Comparison of ENCODE assay signal across 8 cellular contexts in the genomic region with DNA sequence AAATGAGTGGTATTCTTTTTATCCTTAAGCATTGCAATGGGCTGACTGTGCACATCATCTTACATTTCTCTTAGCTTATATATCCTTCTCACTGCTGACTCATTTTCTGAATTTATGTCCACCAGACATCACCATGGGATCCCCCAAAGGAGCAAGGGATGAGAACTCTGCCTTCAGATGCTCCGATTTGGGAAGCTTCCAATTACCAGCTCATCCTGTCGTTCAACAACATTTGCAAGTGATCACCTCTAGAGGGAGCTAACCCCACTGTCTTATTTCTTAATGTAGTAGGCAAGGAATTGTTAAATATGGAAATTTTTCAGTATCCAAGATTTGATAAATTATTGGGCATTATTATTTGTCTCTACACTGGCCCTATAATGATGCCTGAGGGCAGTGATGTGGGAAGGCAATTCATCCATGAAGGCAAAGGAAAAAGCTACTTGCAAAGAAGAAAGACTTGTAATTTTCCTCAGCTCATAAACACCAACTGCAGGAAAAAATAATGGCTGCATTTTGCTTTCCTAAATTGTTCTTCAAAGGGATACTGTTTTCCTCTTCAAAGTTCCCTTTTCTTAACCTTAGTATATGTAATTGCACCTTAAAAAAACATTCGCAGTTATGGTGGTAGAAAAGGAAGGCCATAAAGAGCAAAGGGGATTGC.
DNase-seq lines count a peak whose midpoint lies in the region; ATAC-seq and TF ChIP-seq lines count a peak whose summit lies in the region.

No MANE protein-coding gene starts in this region.

- no peaks in the 10 kb centered on the region for H3F3A ChIP-seq in SU-DHL-6 (ENCODE audit: insufficient read depth)

- H3K36me3 ChIP-seq in SU-DHL-6 (ENCODE audit: low read length): no peaks in the 10 kb centered on the region
- H3K36me3 ChIP-seq in hepatocyte (replicated peaks; ENCODE audit: insufficient read depth, low read depth): no peaks in the 10 kb centered on the region

- H3K9ac ChIP-seq in SU-DHL-6 (ENCODE audit: low read length): no peak overlapping the region

- ATAC-seq in HG02852 (IDR thresholded peaks at IDR 0.05; ENCODE audit: unreplicated experiment): peak; percentile 44
- no peak for ATAC-seq in HG03469 (IDR thresholded peaks at IDR 0.05; ENCODE audit: unreplicated experiment)
- no peak for ATAC-seq in HG03521 (IDR thresholded peaks at IDR 0.05; ENCODE audit: unreplicated experiment)

- H3K79me2 ChIP-seq in SU-DHL-6 (ENCODE audit: insufficient read depth, low read length) (no peaks in the 10 kb centered on the region), hepatocyte (no peaks in the 10 kb centered on the region)

- H3K27me3 ChIP-seq in SU-DHL-6 (ENCODE audit: low read length) (no peaks in the 10 kb centered on the region), hepatocyte (no peaks in the 10 kb centered on the region)

- H3K27ac ChIP-seq in SU-DHL-6 (ENCODE audit: low read depth, low read length) (no peak overlapping the region), hepatocyte (no peak overlapping the region)

- H2AFZ ChIP-seq in SU-DHL-6 (ENCODE audit: low read depth, low read length, severe bottlenecking): no peak overlapping the region
- H2AFZ ChIP-seq in hepatocyte: no peak overlapping the region

- H3K4me1 ChIP-seq in hepatocyte (ENCODE audit: insufficient read depth): peaks cover 5% of the 10 kb centered on the region

- H4K20me1 ChIP-seq in SU-DHL-6 (ENCODE audit: low read depth, low read length): no peaks in the 10 kb centered on the region
- H4K20me1 ChIP-seq in hepatocyte (ENCODE audit: insufficient read depth, poor library complexity, severe bottlenecking): no peaks in the 10 kb centered on the region

- TF ChIP-seq CTCF in SU-DHL-6 (IDR thresholded peaks at IDR 0.05; ENCODE audit: insufficient read depth, low read length, poor library complexity, severe bottlenecking) (peak; percentile 49), hepatocyte (IDR thresholded peaks at IDR 0.05; ENCODE audit: poor library complexity) (peak; percentile 68)

- H3K4me2 ChIP-seq in SU-DHL-6 (ENCODE audit: low read depth, low read length, poor library complexity, severe bottlenecking) (no peak overlapping the region), hepatocyte (no peak overlapping the region)

- peak; percentile 49 for DNase-seq in ELR (ENCODE audit: low read depth)
- peak; percentile 59 for DNase-seq in hepatocyte (ENCODE audit: low spot score)
- no peak for DNase-seq in SHP77 treated with DMSO at 0.1 percent for 48 hours (lab: John Stamatoyannopoulos, UW)
- no peak for DNase-seq in NCI-H1436 (lab: John Stamatoyannopoulos, UW)

- WGBS in hepatocyte (ENCODE audit: low lambda C conversion rate, missing lambda C conversion rate): 38% methylated on average over 3 of the region's 3 CpGs

- H3K9me3 ChIP-seq in SU-DHL-6 (ENCODE audit: insufficient read depth, low read length) (no peaks in the 10 kb centered on the region), hepatocyte (ENCODE audit: low read depth) (no peaks in the 10 kb centered on the region)

- H3K4me3 ChIP-seq in SU-DHL-6 (ENCODE audit: insufficient read depth, low read length, poor library complexity, severe bottlenecking) (no peak overlapping the region), hepatocyte (no peak overlapping the region)

- no peaks in the 10 kb centered on the region for H3K9me2 ChIP-seq in SU-DHL-6 (replicated peaks; ENCODE audit: insufficient read depth, low read length)
- no peaks in the 10 kb centered on the region for H3K9me2 ChIP-seq in hepatocyte (replicated peaks; ENCODE audit: insufficient read depth)

Comparison
In these comparisons a context has a peak if more than half of its experiments do, and no peak if none do; other contexts are left out.
1. DNase-seq: peak in ELR (single experiment) and hepatocyte (single experiment); none in SHP77 treated with DMSO at 0.1 percent for 48 hours (single experiment) and NCI-H1436 (single experiment).